Comparison of ENCODE assay signal across 7 cellular contexts in genomic region chr7:94395141-94396041, GRCh38. TPM values are rescaled to one million over a fixed set of nuclear protein-coding genes. Genes with fewer than 3 reads are reported as not detected.
DNase-seq lines count a peak whose midpoint lies in the region; ATAC-seq, FAIRE-seq and TF ChIP-seq lines count a peak whose summit lies in the region.

No MANE protein-coding gene starts in this region.

- H3K9me3 ChIP-seq in astrocyte (ENCODE audit: insufficient read depth, low read depth, low read length): no peaks in the 10 kb centered on the region

- H3K9ac ChIP-seq in astrocyte (ENCODE audit: low read length): peak overlapping the region; percentile 99

- H3K4me3 ChIP-seq in astrocyte (ENCODE audit: insufficient read depth, low read depth, low read length): peak overlapping the region; percentile 97
- peak overlapping the region; percentile 39 for H3K4me3 ChIP-seq in retinal pigment epithelial cell (ENCODE audit: low read length)

- peaks cover 37% of the 10 kb centered on the region for H4K20me1 ChIP-seq in astrocyte (ENCODE audit: insufficient read depth, low read length)

- TF ChIP-seq CTCF in astrocyte (IDR thresholded peaks at IDR 0.05; ENCODE audit: insufficient read depth, low read depth, low read length) (peak; percentile 89), retinal pigment epithelial cell (conservative IDR thresholded peaks at IDR 0.05; ENCODE audit: low read depth, low read length) (peak; percentile 77)

- H3K36me3 ChIP-seq in astrocyte (ENCODE audit: insufficient read depth, low read length): peaks cover 31% of the 10 kb centered on the region

- H3K4me1 Mint-ChIP-seq in astrocyte (ENCODE audit: low read depth, unreplicated experiment): peaks cover 33% of the 10 kb centered on the region

- peaks cover 36% of the 10 kb centered on the region for H3K36me3 Mint-ChIP-seq in astrocyte (ENCODE audit: low read depth, unreplicated experiment)

- peak overlapping the region; percentile 96 for H3K27ac ChIP-seq in astrocyte (ENCODE audit: low read depth, low read length)

- H3K4me1 ChIP-seq in astrocyte (ENCODE audit: insufficient read depth, low read length): peaks cover 36% of the 10 kb centered on the region

- H3K4me2 ChIP-seq in astrocyte (ENCODE audit: low read length): peak overlapping the region; percentile 86

- no peaks in the 10 kb centered on the region for H3K9me3 Mint-ChIP-seq in astrocyte (ENCODE audit: unreplicated experiment)

- peaks cover 65% of the 10 kb centered on the region for H3K79me2 ChIP-seq in astrocyte (ENCODE audit: insufficient read depth, low read length)

- peak overlapping the region; percentile 100 for H3K27ac Mint-ChIP-seq in astrocyte (ENCODE audit: unreplicated experiment)

- H3K27me3 ChIP-seq in astrocyte (ENCODE audit: insufficient read depth, low read length): no peaks in the 10 kb centered on the region

- peak; percentile 95 for ATAC-seq in GM21381 (IDR thresholded peaks at IDR 0.05; ENCODE audit: unreplicated experiment)
- ATAC-seq in HG03575 (IDR thresholded peaks at IDR 0.05; ENCODE audit: extremely low read depth, insufficient number of reproducible peaks, low FRiP score, unreplicated experiment): peak; percentile 84

- DNase-seq in NCI-H82 treated with DMSO at 0.1 percent for 48 hours (lab: John Stamatoyannopoulos, UW; ENCODE audit: unreplicated experiment): peak; percentile 92
- peak; percentile 70 for DNase-seq in astrocyte (ENCODE audit: low read depth)
- DNase-seq in hepatic stellate cell (ENCODE audit: low spot score): peak; percentile 43
- peak; percentile 68 for DNase-seq in retinal pigment epithelial cell (ENCODE audit: low read depth)

- H3K4me3 Mint-ChIP-seq in astrocyte (ENCODE audit: unreplicated experiment): peak overlapping the region; percentile 100

- FAIRE-seq in G401.6 (lab: Jason Lieb, UNC) (peak; percentile 94), astrocyte (lab: Jason Lieb, UNC) (peak; percentile 80)

- H2AFZ ChIP-seq in astrocyte (ENCODE audit: low read depth, low read length): no peak overlapping the region

- H3K27me3 Mint-ChIP-seq in astrocyte (ENCODE audit: low read depth, unreplicated experiment): no peaks in the 10 kb centered on the region

RNA-seq across cellular contexts. Expression of gene COL1A2, which starts 0.7 kb away (rescaled TPM):
- total RNA-seq in astrocyte: 6,748 and 8,907 TPM in 2 replicates

Comparison
In these comparisons a context has a peak if more than half of its experiments do, and no peak if none do; other contexts are left out.
1. Peak in every context shown above with its lines: DNase-seq, ATAC-seq, H3K4me3 ChIP-seq and H3K27ac ChIP-seq.